In the genomic region with DNA sequence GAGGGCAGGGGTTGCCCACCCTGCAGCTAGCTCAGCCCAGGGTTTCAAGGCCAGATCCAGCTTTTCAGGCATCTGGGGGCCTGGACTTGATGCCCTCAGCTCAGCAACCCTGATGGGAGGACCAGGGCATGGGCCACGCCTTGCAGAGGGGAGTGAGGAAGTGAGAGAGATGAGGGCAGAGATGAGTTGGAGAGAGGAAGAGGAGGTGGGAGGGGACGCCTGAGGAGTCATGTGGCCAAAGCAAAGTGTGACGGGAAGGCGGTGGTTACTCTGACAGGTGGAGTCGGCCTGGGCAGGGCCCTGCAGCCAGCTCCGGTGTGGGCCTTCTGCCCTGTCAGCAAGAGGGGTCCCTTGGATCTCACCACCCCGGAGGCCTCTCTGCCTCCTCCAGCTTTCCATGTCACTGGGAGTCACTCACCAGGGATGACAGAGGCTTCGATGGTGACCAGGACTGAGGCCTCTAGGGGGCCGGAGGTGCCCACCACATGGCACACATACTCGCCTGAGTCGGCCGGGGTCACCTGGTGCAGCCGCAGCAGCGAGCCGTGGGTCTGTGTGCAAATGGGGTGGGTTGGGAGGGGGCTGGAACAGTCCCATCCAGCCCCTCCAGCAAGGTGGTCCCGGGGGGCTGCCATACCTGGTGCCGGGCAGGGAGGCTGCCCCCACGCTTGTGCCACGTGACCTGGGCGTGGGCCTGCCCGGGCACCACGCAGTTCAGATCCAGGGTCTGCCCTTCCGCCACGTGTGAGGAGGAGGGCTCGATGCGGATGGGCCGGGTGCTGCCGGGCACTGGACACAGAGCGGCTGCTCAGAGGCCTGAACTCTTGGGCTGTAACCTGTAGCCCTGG, we compare ENCODE assay signal across 18 cellular contexts. TPM values are rescaled to one million over a fixed set of nuclear protein-coding genes. Genes with fewer than 3 reads are reported as not detected.
DNase-seq lines count a peak whose midpoint lies in the region; ATAC-seq and TF ChIP-seq lines count a peak whose summit lies in the region.
"Had no signal": no experiment of that assay in that cellular context is flagged by ENCODE, and none has a peak within 500 bp of the region (broad histone marks: within the 10 kb centered on the region; RNA-seq: fewer than 3 reads in every experiment).

No MANE protein-coding gene starts in this region.

- CTCF ChIA-PET in activated naive CD4-positive, alpha-beta T cell treated with anti-CD3 and anti-CD28 coated beads for 36 hours (lab: Charles Lee), result no interaction called here

- H3K4me3 ChIP-seq in RWPE2 (ENCODE audit: severe bottlenecking) (no peak overlapping the region), sigmoid colon (no peak overlapping the region)
- H3K4me3 ChIP-seq: testis had no signal

- no peaks in the 10 kb centered on the region for H3K9me3 Mint-ChIP-seq in activated naive CD4-positive, alpha-beta T cell treated with anti-CD3 and anti-CD28 coated beads for 36 hours

- 90 to 93% methylated on average over 29 of the region's 29 CpGs for WGBS in sigmoid colon, 2 donors

- no peak for TF ChIP-seq CTCF in RWPE2 (IDR thresholded peaks at IDR 0.05; ENCODE audit: poor library complexity, severe bottlenecking)
- no peak for TF ChIP-seq CTCF in sigmoid colon (IDR thresholded peaks at IDR 0.05)

- TF ChIP-seq POLR2A in sigmoid colon (IDR thresholded peaks at IDR 0.05), result no peak

- ATAC-seq in HG02678 (IDR thresholded peaks at IDR 0.05; ENCODE audit: unreplicated experiment), result peak; percentile 42
- ATAC-seq in RWPE2 (ENCODE audit: low read depth), result no peak
- no peak for ATAC-seq in HG03520 (IDR thresholded peaks at IDR 0.05; ENCODE audit: unreplicated experiment)
- ATAC-seq: PC-3 had no signal

- H3K27ac ChIP-seq in RWPE2 (ENCODE audit: poor library complexity, severe bottlenecking), result no peak overlapping the region
- peak overlapping the region in 3 of 4 donors; percentile 20 to 24 (median 22) for H3K27ac ChIP-seq in sigmoid colon
- H3K27ac ChIP-seq: brain microvascular endothelial cell, testis had no signal

- intact Hi-C loops in activated naive CD4-positive, alpha-beta T cell treated with anti-CD3 and anti-CD28 coated beads for 36 hours (cut with micrococcal nuclease), result no loop called here
- intact Hi-C loops in sigmoid colon (cut with DNase I), result no loop called here

- H3K27ac Mint-ChIP-seq in activated naive CD4-positive, alpha-beta T cell treated with anti-CD3 and anti-CD28 coated beads for 36 hours, result no peak overlapping the region

- no peaks in the 10 kb centered on the region for H3K27me3 Mint-ChIP-seq in activated naive CD4-positive, alpha-beta T cell treated with anti-CD3 and anti-CD28 coated beads for 36 hours (ENCODE audit: low read depth)

- H3K9me3 ChIP-seq in RWPE2 (ENCODE audit: severe bottlenecking) (no peaks in the 10 kb centered on the region), sigmoid colon (no peaks in the 10 kb centered on the region)
- H3K9me3 ChIP-seq: testis had no signal

- H3K4me3 Mint-ChIP-seq in activated naive CD4-positive, alpha-beta T cell treated with anti-CD3 and anti-CD28 coated beads for 36 hours, result no peak overlapping the region

- H3K36me3 Mint-ChIP-seq in activated naive CD4-positive, alpha-beta T cell treated with anti-CD3 and anti-CD28 coated beads for 36 hours (ENCODE audit: low read depth), result no peaks in the 10 kb centered on the region

- H3K27me3 ChIP-seq in RWPE2 (ENCODE audit: insufficient read depth, poor library complexity, severe bottlenecking), result no peaks in the 10 kb centered on the region
- no peaks in the 10 kb centered on the region for H3K27me3 ChIP-seq in sigmoid colon
- H3K27me3 ChIP-seq: brain microvascular endothelial cell, testis had no signal

- H3K4me1 Mint-ChIP-seq in activated naive CD4-positive, alpha-beta T cell treated with anti-CD3 and anti-CD28 coated beads for 36 hours (ENCODE audit: low read depth), result no peaks in the 10 kb centered on the region

- peaks cover 38% of the 10 kb centered on the region for H3K36me3 ChIP-seq in RWPE2 (ENCODE audit: low read depth)
- H3K36me3 ChIP-seq in sigmoid colon, result peaks cover 85 to 100% (median 94%) of the 10 kb centered on the region in 4 donors

- DNase-seq in activated naive CD4-positive, alpha-beta T cell treated with anti-CD3 and anti-CD28 coated beads for 36 hours, result peak; percentile 10
- DNase-seq in activated naive CD4-positive, alpha-beta T cell treated with anti-CD3 and anti-CD28 coated beads, Interleukin-2, amount 50 U/mL, for 16 hours, result no peak
- DNase-seq in RWPE2 (ENCODE audit: low spot score), result peak; percentile 57
- DNase-seq in sigmoid colon, result no peak
- no peak for DNase-seq in NCI-H526 (lab: John Stamatoyannopoulos, UW)
- DNase-seq in SHP77 (lab: John Stamatoyannopoulos, UW), result no peak
- DNase-seq: activated T-cell treated with anti-CD3 and anti-CD28 coated beads, Interleukin-2, amount 50 U/mL, for 1 hour; brain microvascular endothelial cell; DMS53; mesendoderm; NCI-H1694; PC-3; stimulated activated CD4-positive, alpha-beta T cell treated with anti-CD3 and anti-CD28 coated beads, Interleukin-4, amount 100 ng/mL, for 1 hour; T-helper 9 cell; testis had no signal

- no peak for TF ChIP-seq EP300 in sigmoid colon (IDR thresholded peaks at IDR 0.05)

- H3K4me1 ChIP-seq in RWPE2 (ENCODE audit: insufficient read depth, poor library complexity, severe bottlenecking), result peaks cover 2% of the 10 kb centered on the region
- H3K4me1 ChIP-seq in sigmoid colon, result no peaks in the 10 kb centered on the region
- H3K4me1 ChIP-seq: testis had no signal

RNA-seq across cellular contexts. Expression of a gene that starts 40.4 kb away (rescaled TPM):
- not detected for total RNA-seq in activated naive CD4-positive, alpha-beta T cell treated with anti-CD3 and anti-CD28 coated beads for 36 hours
- total RNA-seq in sigmoid colon, result 1 to 10 TPM in 1 of 4 donors, under 1 TPM in 1, not detected in 2; under 0.01 to 1.4 TPM
- polyA plus RNA-seq in sigmoid colon, result 1 to 10 TPM in 1 of 3 donors, under 1 TPM in 2; under 0.01 to 1.1 (median 0.23) TPM
- total RNA-seq: A673, PC-3 had no signal

Comparison
In these comparisons a context has a peak if more than half of its experiments do, and no peak if none do; other contexts are left out.
1. DNase-seq: peak in activated naive CD4-positive, alpha-beta T cell treated with anti-CD3 and anti-CD28 coated beads for 36 hours (single experiment) and RWPE2 (single experiment); none in activated naive CD4-positive, alpha-beta T cell treated with anti-CD3 and anti-CD28 coated beads, Interleukin-2, amount 50 U/mL, for 16 hours (single experiment), sigmoid colon (single experiment), NCI-H526 (0 of 2) and SHP77 (0 of 2).